In the genomic region with DNA sequence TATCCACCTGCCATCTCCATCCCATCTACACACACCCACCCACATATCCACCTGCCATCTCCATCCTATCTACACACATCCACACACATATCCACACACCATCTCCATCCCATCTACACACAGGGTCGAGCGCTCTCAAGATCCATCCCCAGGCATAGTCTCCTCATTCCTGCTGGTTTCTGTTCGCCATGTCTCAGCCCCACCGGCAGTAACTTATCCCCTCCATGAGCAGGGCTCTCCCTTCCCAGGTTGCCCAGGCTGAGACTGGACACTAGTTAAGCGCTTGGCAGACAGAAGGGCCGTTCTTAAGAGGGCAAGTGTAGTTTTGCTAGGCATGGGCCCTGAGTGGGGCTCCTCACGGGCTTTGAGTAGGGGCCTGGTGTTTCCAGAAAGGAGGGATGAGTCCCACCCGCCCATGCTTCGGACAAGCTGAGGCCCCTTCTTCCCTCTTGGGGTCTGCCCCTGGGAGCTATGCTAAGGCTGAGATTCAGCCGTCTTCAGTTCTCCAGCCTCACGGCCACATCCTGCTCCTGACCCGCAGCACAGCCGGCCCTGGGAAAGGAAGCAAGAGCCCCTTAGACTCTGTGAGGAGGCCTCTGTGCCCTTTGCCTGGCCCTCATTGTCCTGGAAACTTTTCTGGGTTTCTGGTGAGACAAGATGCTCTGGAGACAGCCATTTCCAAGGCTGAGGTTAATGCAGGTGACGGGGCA, we compare ENCODE assay signal across 26 cellular contexts. TPM values are rescaled to one million over a fixed set of nuclear protein-coding genes. Genes with fewer than 3 reads are reported as not detected.
DNase-seq lines count a peak whose midpoint lies in the region; ATAC-seq and TF ChIP-seq lines count a peak whose summit lies in the region.
"Had no signal": no experiment of that assay in that cellular context is flagged by ENCODE, and none has a peak within 500 bp of the region (broad histone marks: within the 10 kb centered on the region; RNA-seq: fewer than 3 reads in every experiment).

No MANE protein-coding gene starts in this region.

- H3K9ac ChIP-seq in Karpas-422 (ENCODE audit: low read length), result no peak overlapping the region

- H3K27ac ChIP-seq in left ventricle myocardium inferior (replicated peaks) (no peak overlapping the region), upper lobe of right lung (no peak overlapping the region), Karpas-422 (ENCODE audit: low read length) (no peak overlapping the region)
- H3K27ac ChIP-seq: SJCRH30 had no signal

- H3K27me3 ChIP-seq in left ventricle myocardium inferior (ENCODE audit: low read depth) (peaks cover 48% of the 10 kb centered on the region), upper lobe of right lung (no peaks in the 10 kb centered on the region), Karpas-422 (ENCODE audit: low read length) (no peaks in the 10 kb centered on the region)
- H3K27me3 ChIP-seq: MG63, SJCRH30 had no signal

- H3K79me2 ChIP-seq in Karpas-422 (ENCODE audit: low read length), result no peaks in the 10 kb centered on the region

- H3K9me3 ChIP-seq in left ventricle myocardium inferior (replicated peaks) (no peaks in the 10 kb centered on the region), upper lobe of right lung (no peaks in the 10 kb centered on the region), Karpas-422 (ENCODE audit: low read length) (no peaks in the 10 kb centered on the region; the same call in none of the 2 replicates)
- H3K9me3 ChIP-seq: MG63, SJCRH30 had no signal

- H2AFZ ChIP-seq in Karpas-422 (ENCODE audit: low read length), result no peak overlapping the region

- ATAC-seq in Right ventricle myocardium superior (ENCODE audit: poor library complexity) (no peak), upper lobe of right lung (no peak), HG02623 (IDR thresholded peaks at IDR 0.05; ENCODE audit: unreplicated experiment) (no peak)

- no peaks in the 10 kb centered on the region for H3K4me1 ChIP-seq in left ventricle myocardium inferior
- H3K4me1 ChIP-seq in upper lobe of right lung, result no peaks in the 10 kb centered on the region
- H3K4me1 ChIP-seq in Karpas-422 (ENCODE audit: low read length), result no peaks in the 10 kb centered on the region
- H3K4me1 ChIP-seq: HAP-1, SJCRH30 had no signal

- DNase-seq in Right ventricle myocardium superior, result peak; percentile 22
- no peak for DNase-seq in left ventricle myocardium inferior
- DNase-seq in islet precursor cell, result peak; percentile 41
- DNase-seq in mesenteric fat pad (ENCODE audit: low spot score), result peak; percentile 60
- DNase-seq in upper lobe of right lung, result peak; percentile 49
- DNase-seq in Karpas-422, result no peak
- no peak for DNase-seq in kidney tubule cell (ENCODE audit: low spot score)
- DNase-seq: 8988T, Calu3, DMS79 treated with DMSO at 0.1 percent for 48 hours, GF-D8, GOT3, HFFc6, KBM-7, MG63, NCI-H1105 treated with DMSO at 0.1 percent for 48 hours, NCI-H146, NCI-H1930, NCI-H2107, NCI-H446, NCI-H524 treated with DMSO at 0.1 percent for 48 hours, NCI-H774, SJCRH30 had no signal

- H3K9me2 ChIP-seq in Karpas-422 (replicated peaks; ENCODE audit: insufficient read depth, low read length), result no peaks in the 10 kb centered on the region

- no peaks in the 10 kb centered on the region for H4K20me1 ChIP-seq in Karpas-422 (ENCODE audit: insufficient read depth, low read depth, low read length)

- intact Hi-C loops in Right ventricle myocardium superior (cut with DNase I) (no loop called here), left ventricle myocardium inferior (cut with micrococcal nuclease) (no loop called here), upper lobe of right lung (cut with DNase I) (no loop called here)

- H3K4me3 ChIP-seq in left ventricle myocardium inferior (no peak overlapping the region), upper lobe of right lung (no peak overlapping the region), Karpas-422 (ENCODE audit: low read length) (no peak overlapping the region)
- H3K4me3 ChIP-seq: HAP-1, MG63, SJCRH30 had no signal

- H3K4me2 ChIP-seq in Karpas-422 (ENCODE audit: low read depth, low read length, poor library complexity, severe bottlenecking), result no peak overlapping the region

- TF ChIP-seq CTCF in left ventricle myocardium inferior (IDR thresholded peaks at IDR 0.05; ENCODE audit: borderline replicate concordance), result no peak
- TF ChIP-seq CTCF in upper lobe of right lung (IDR thresholded peaks at IDR 0.05), result no peak

- H3K36me3 ChIP-seq in left ventricle myocardium inferior (no peaks in the 10 kb centered on the region), upper lobe of right lung (no peaks in the 10 kb centered on the region), Karpas-422 (ENCODE audit: insufficient read depth, low read length) (no peaks in the 10 kb centered on the region)
- H3K36me3 ChIP-seq: HAP-1, MG63, SJCRH30 had no signal

RNA-seq across cellular contexts. Expression of a gene that starts 20.4 kb away (rescaled TPM):
- total RNA-seq in Right ventricle myocardium superior (not detected), left ventricle myocardium inferior (not detected), mesenteric fat pad (not detected), upper lobe of right lung (not detected)
- total RNA-seq in Karpas-422 (2014; rRNA removed; shearing (Covaris generic); ENCODE audit: low replicate concordance), result not detected in 2 replicates
- total RNA-seq: Calu3, HFFc6, HT-29 had no signal

RNA-seq across cellular contexts. Expression of a gene that starts 56.7 kb away (rescaled TPM):
- 18.4 TPM for total RNA-seq in Right ventricle myocardium superior
- total RNA-seq in left ventricle myocardium inferior, result 17.8 TPM
- 45.1 TPM for total RNA-seq in mesenteric fat pad
- 59.9 TPM for total RNA-seq in upper lobe of right lung
- total RNA-seq in Karpas-422 (2014; rRNA removed; shearing (Covaris generic); ENCODE audit: low replicate concordance), result 50.8 and 72.6 TPM in 2 replicates

RNA-seq across cellular contexts. Expression of a gene that starts 56.8 kb away (rescaled TPM):
- total RNA-seq in Right ventricle myocardium superior (11.0 TPM), left ventricle myocardium inferior (11.8 TPM), mesenteric fat pad (18.2 TPM), upper lobe of right lung (24.1 TPM)
- 73.1 and 105 TPM in 2 replicates for total RNA-seq in Karpas-422 (2014; rRNA removed; shearing (Covaris generic); ENCODE audit: low replicate concordance)

Comparison
In these comparisons a context has a peak if more than half of its experiments do, and no peak if none do; other contexts are left out.
1. DNase-seq: peak in Right ventricle myocardium superior (single experiment), islet precursor cell (single experiment), mesenteric fat pad (single experiment) and upper lobe of right lung (single experiment); none in left ventricle myocardium inferior (single experiment), Karpas-422 (single experiment) and kidney tubule cell (single experiment).